In the genomic region with DNA sequence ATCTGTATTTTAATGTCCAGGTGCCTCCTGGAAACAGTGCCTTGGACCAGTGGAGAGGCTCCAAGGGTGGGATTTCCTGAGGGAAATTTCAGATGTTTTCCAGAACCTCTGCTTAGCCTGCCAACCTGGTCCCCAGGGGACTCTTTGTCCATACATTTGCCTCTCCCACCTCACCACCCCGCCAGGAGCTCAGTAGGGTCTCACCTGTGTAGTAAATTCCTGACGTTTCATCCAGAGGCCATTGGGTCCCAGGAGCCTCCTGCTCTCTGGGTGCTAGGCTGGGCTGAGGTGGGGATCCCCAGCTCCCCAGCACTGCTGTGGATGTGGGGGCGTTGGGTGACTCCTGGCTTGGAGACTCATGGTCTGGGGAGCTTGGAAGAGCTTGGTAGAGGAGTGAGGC, we compare ENCODE assay signal across 19 cellular contexts. TPM values are rescaled to one million over a fixed set of nuclear protein-coding genes. Genes with fewer than 3 reads are reported as not detected.
DNase-seq lines count a peak whose midpoint lies in the region; ATAC-seq and TF ChIP-seq lines count a peak whose summit lies in the region.
"Had no signal": no experiment of that assay in that cellular context is flagged by ENCODE, and none has a peak within 500 bp of the region (broad histone marks: within the 10 kb centered on the region; RNA-seq: fewer than 3 reads in every experiment).

No MANE protein-coding gene starts in this region.

- CTCF ChIA-PET in activated B cell treated with CpG ODN at 0.5 μM for 24 hours (lab: Charles Lee) = interaction anchor here (0.7 kb wide), 1 partner anchor 854 kb away, joined by 3 read pairs; no protein-coding TSS in a partner anchor
- CTCF ChIA-PET in naive thymus-derived CD4-positive, alpha-beta T cell (lab: Charles Lee) = no interaction called here

- POLR2A ChIA-PET in activated B cell treated with CpG ODN at 0.5 μM for 24 hours (lab: Charles Lee) = no interaction called here
- POLR2A ChIA-PET in naive thymus-derived CD4-positive, alpha-beta T cell (lab: Charles Lee) = interaction anchor here (0.9 to 1.2 kb wide), 2 partner anchors 12 to 16 kb away, joined by 3 to 4 read pairs; no protein-coding TSS in a partner anchor

- H3K4me3 Mint-ChIP-seq in activated CD4-positive, alpha-beta T cell treated with anti-CD3 and anti-CD28 coated beads, Interleukin-2, amount 10 ng/mL, durations not matched to agents 24 days and 14 days = peak overlapping the region; percentile 24
- H3K4me3 Mint-ChIP-seq in CD14-positive monocyte (peak overlapping the region; percentile 37 to 96), activated B cell treated with CpG ODN at 0.5 μM for 24 hours (no peak overlapping the region)
- peak overlapping the region; percentile 55 to 100 (median 98) for H3K4me3 Mint-ChIP-seq in naive thymus-derived CD4-positive, alpha-beta T cell

- H3K4me1 ChIP-seq in naive thymus-derived CD4-positive, alpha-beta T cell (ENCODE audit: control insufficient read depth in 2 of 2, insufficient read depth in 2 of 2, low read length in 2 of 2) = peaks cover 44 to 61% of the 10 kb centered on the region in 2 donors
- peaks cover 35% of the 10 kb centered on the region for H3K4me1 ChIP-seq in upper lobe of right lung

- H3K36me3 ChIP-seq in naive thymus-derived CD4-positive, alpha-beta T cell (ENCODE audit: control insufficient read depth in 2 of 3, insufficient read depth in 3 of 3, low read length in 3 of 3) = peaks cover 0 to 36% (median 13%) of the 10 kb centered on the region in 3 experiments
- H3K36me3 ChIP-seq in upper lobe of right lung = peaks cover 26% of the 10 kb centered on the region
- H3K36me3 ChIP-seq: breast epithelium had no signal

- H3K27ac ChIP-seq in naive thymus-derived CD4-positive, alpha-beta T cell (ENCODE audit: low read depth, low read length) = peak overlapping the region; percentile 28
- H3K27ac ChIP-seq in upper lobe of right lung = no peak overlapping the region
- H3K27ac ChIP-seq: breast epithelium, left lung had no signal

- H3K27me3 Mint-ChIP-seq in activated CD4-positive, alpha-beta T cell treated with anti-CD3 and anti-CD28 coated beads, Interleukin-2, amount 10 ng/mL, durations not matched to agents 24 days and 14 days = no peaks in the 10 kb centered on the region
- H3K27me3 Mint-ChIP-seq in CD14-positive monocyte (ENCODE audit: low read depth in 3 of 3) = peaks cover 0 to 2% (median 0%) of the 10 kb centered on the region in 3 donors
- H3K27me3 Mint-ChIP-seq in activated B cell treated with CpG ODN at 0.5 μM for 24 hours = no peaks in the 10 kb centered on the region
- no peaks in the 10 kb centered on the region for H3K27me3 Mint-ChIP-seq in naive thymus-derived CD4-positive, alpha-beta T cell
- H3K27me3 Mint-ChIP-seq: activated CD4-positive, alpha-beta T cell treated with anti-CD3 and anti-CD28 coated beads for 36 hours had no signal

- intact Hi-C loops in activated CD4-positive, alpha-beta T cell treated with anti-CD3 and anti-CD28 coated beads, Interleukin-2, amount 10 ng/mL, durations not matched to agents 24 days and 14 days (cut with micrococcal nuclease) = loop anchor here (10.0 kb wide), 1 partner anchor 1063 kb away; a partner anchor contains a TSS
- intact Hi-C loops in CD14-positive monocyte (cut with micrococcal nuclease) = loop anchor here in 1 of 2 donors (5.0 kb wide), 1 partner anchor 861 kb away; a partner anchor contains a TSS
- intact Hi-C loops in activated B cell treated with CpG ODN at 0.5 μM for 24 hours (cut with micrococcal nuclease) = loop anchor here (10.0 kb wide), 1 partner anchor 1063 kb away; a partner anchor contains a TSS
- intact Hi-C loops in naive thymus-derived CD4-positive, alpha-beta T cell (cut with micrococcal nuclease) = loop anchor here in 1 of 2 donors (5.0 to 10.0 kb wide), 3 partner anchors 79 to 1431 kb away; a partner anchor contains a TSS
- intact Hi-C loops in upper lobe of right lung (cut with DNase I) = no loop called here

- peaks cover 13% of the 10 kb centered on the region for H3K9me3 Mint-ChIP-seq in activated CD4-positive, alpha-beta T cell treated with anti-CD3 and anti-CD28 coated beads, Interleukin-2, amount 10 ng/mL, durations not matched to agents 24 days and 14 days
- H3K9me3 Mint-ChIP-seq in CD14-positive monocyte (peaks cover 0 to 4% (median 2%) of the 10 kb centered on the region in 7 donors), activated B cell treated with CpG ODN at 0.5 μM for 24 hours (peaks cover 6% of the 10 kb centered on the region)
- peaks cover 0 to 10% (median 0%) of the 10 kb centered on the region in 11 donors for H3K9me3 Mint-ChIP-seq in naive thymus-derived CD4-positive, alpha-beta T cell

- no peaks in the 10 kb centered on the region for H3K27me3 ChIP-seq in naive thymus-derived CD4-positive, alpha-beta T cell (ENCODE audit: control insufficient read depth in 2 of 2, insufficient read depth in 2 of 2, low read length in 2 of 2)
- no peaks in the 10 kb centered on the region for H3K27me3 ChIP-seq in upper lobe of right lung
- H3K27me3 ChIP-seq: breast epithelium, heart right ventricle, left lung had no signal

- ATAC-seq in activated B cell treated with CpG ODN at 0.5 μM for 24 hours (ENCODE audit: low read depth) (no peak), HG03521 (IDR thresholded peaks at IDR 0.05; ENCODE audit: unreplicated experiment) (no peak), upper lobe of right lung (no peak)
- no peak for ATAC-seq in naive thymus-derived CD4-positive, alpha-beta T cell
- ATAC-seq: activated CD4-positive, alpha-beta T cell treated with anti-CD3 and anti-CD28 coated beads for 36 hours; heart right ventricle; HepG2; left lung had no signal

- no peak for DNase-seq in activated CD4-positive, alpha-beta T cell treated with anti-CD3 and anti-CD28 coated beads, Interleukin-2, amount 10 ng/mL, durations not matched to agents 24 days and 14 days
- no peak for DNase-seq in activated CD4-positive, alpha-beta T cell treated with anti-CD3 and anti-CD28 coated beads for 4 hours
- DNase-seq in CD14-positive monocyte (ENCODE audit: low spot score) = no peak
- no peak for DNase-seq in activated B cell treated with CpG ODN at 0.5 μM for 24 hours
- no peak for DNase-seq in naive thymus-derived CD4-positive, alpha-beta T cell
- DNase-seq in NCI-H2081 treated with DMSO at 0.1 percent for 48 hours (lab: John Stamatoyannopoulos, UW) = no peak
- no peak for DNase-seq in upper lobe of right lung
- DNase-seq: activated CD4-positive, alpha-beta T cell treated with anti-CD3 and anti-CD28 coated beads for 36 hours; cortex of kidney; DMS 273 treated with DMSO at 0.1 percent for 48 hours; heart right ventricle; left lung; NCI-H1417; NCI-H2171 treated with DMSO at 0.1 percent for 48 hours; NCI-H526 treated with DMSO at 0.1 percent for 48 hours; nucleus accumbens had no signal

- H3K36me3 Mint-ChIP-seq in activated CD4-positive, alpha-beta T cell treated with anti-CD3 and anti-CD28 coated beads, Interleukin-2, amount 10 ng/mL, durations not matched to agents 24 days and 14 days (ENCODE audit: low read depth) = peaks cover 59% of the 10 kb centered on the region
- H3K36me3 Mint-ChIP-seq in CD14-positive monocyte = peaks cover 44 to 51% of the 10 kb centered on the region in 2 donors
- H3K36me3 Mint-ChIP-seq in activated B cell treated with CpG ODN at 0.5 μM for 24 hours (ENCODE audit: low read depth) = peaks cover 55% of the 10 kb centered on the region
- peaks cover 8 to 63% (median 48%) of the 10 kb centered on the region in 5 donors for H3K36me3 Mint-ChIP-seq in naive thymus-derived CD4-positive, alpha-beta T cell

- TF ChIP-seq CTCF in CD14-positive monocyte (IDR thresholded peaks at IDR 0.05) = no peak
- no peak for TF ChIP-seq CTCF in activated B cell treated with CpG ODN at 0.5 μM for 24 hours (IDR thresholded peaks at IDR 0.05)
- no peak for TF ChIP-seq CTCF in upper lobe of right lung (IDR thresholded peaks at IDR 0.05)

- H3K4me3 ChIP-seq in naive thymus-derived CD4-positive, alpha-beta T cell (ENCODE audit: low read length) = no peak overlapping the region
- no peak overlapping the region for H3K4me3 ChIP-seq in upper lobe of right lung
- H3K4me3 ChIP-seq: breast epithelium, left lung had no signal

- H3K9me3 ChIP-seq in naive thymus-derived CD4-positive, alpha-beta T cell (ENCODE audit: control insufficient read depth in 2 of 3, low read length in 3 of 3) = no peaks in the 10 kb centered on the region
- H3K9me3 ChIP-seq in upper lobe of right lung = no peaks in the 10 kb centered on the region
- H3K9me3 ChIP-seq: breast epithelium, left lung had no signal

- peak overlapping the region; percentile 22 for H3K27ac Mint-ChIP-seq in activated CD4-positive, alpha-beta T cell treated with anti-CD3 and anti-CD28 coated beads, Interleukin-2, amount 10 ng/mL, durations not matched to agents 24 days and 14 days
- H3K27ac Mint-ChIP-seq in CD14-positive monocyte = peak overlapping the region in 6 of 7 donors; percentile 20 to 99 (median 80)
- peak overlapping the region; percentile 74 for H3K27ac Mint-ChIP-seq in activated B cell treated with CpG ODN at 0.5 μM for 24 hours
- peak overlapping the region; percentile 77 to 100 (median 98) for H3K27ac Mint-ChIP-seq in naive thymus-derived CD4-positive, alpha-beta T cell

- peaks cover 60% of the 10 kb centered on the region for H3K4me1 Mint-ChIP-seq in activated CD4-positive, alpha-beta T cell treated with anti-CD3 and anti-CD28 coated beads, Interleukin-2, amount 10 ng/mL, durations not matched to agents 24 days and 14 days
- H3K4me1 Mint-ChIP-seq in CD14-positive monocyte (peaks cover 84% of the 10 kb centered on the region), activated B cell treated with CpG ODN at 0.5 μM for 24 hours (peaks cover 70% of the 10 kb centered on the region)
- peaks cover 54 to 94% (median 80%) of the 10 kb centered on the region in 7 donors for H3K4me1 Mint-ChIP-seq in naive thymus-derived CD4-positive, alpha-beta T cell

RNA-seq across cellular contexts. Expression of a gene that starts 2.7 kb away (rescaled TPM):
- 19.6 and 23.0 TPM in 2 replicates for total RNA-seq in activated CD4-positive, alpha-beta T cell treated with anti-CD3 and anti-CD28 coated beads, Interleukin-2, amount 10 ng/mL, durations not matched to agents 24 days and 14 days
- 10 to 100 TPM; 13.2 to 17.3 TPM for polyA plus RNA-seq in CD14-positive monocyte
- total RNA-seq in activated B cell treated with CpG ODN at 0.5 μM for 24 hours = 35.5 and 40.4 TPM in 2 replicates
- 100 to 1,000 TPM in 4 of 5 experiments, 10 to 100 TPM in 1; 86.6 to 360 (median 259) TPM for total RNA-seq in naive thymus-derived CD4-positive, alpha-beta T cell
- 10 to 100 TPM; 27.7 to 60.7 TPM for polyA plus RNA-seq in naive thymus-derived CD4-positive, alpha-beta T cell
- total RNA-seq in upper lobe of right lung = 33.2 TPM

Comparison
In these comparisons a context has a peak if more than half of its experiments do, and no peak if none do; other contexts are left out.
1. H3K27ac Mint-ChIP-seq: peak in every context shown above with its lines; median percentile 98 in naive thymus-derived CD4-positive, alpha-beta T cell; 80 in CD14-positive monocyte; 74 in activated B cell treated with CpG ODN at 0.5 μM for 24 hours; 22 in activated CD4-positive, alpha-beta T cell treated with anti-CD3 and anti-CD28 coated beads, Interleukin-2, amount 10 ng/mL, durations not matched to agents 24 days and 14 days.